Comparison of ENCODE assay signal across 2 cellular contexts in genomic region chr3:4826237-4827100, GRCh38.
TF ChIP-seq lines count a peak whose summit lies in the region.

No MANE protein-coding gene starts in this region.

TF ChIP-seq in liver, 16 proteins besides CTCF, POLR2A, EP300 and RAD21 (continued from another document):
- peak; percentile 48 to 51 for TF ChIP-seq RXRA (IDR thresholded peaks at IDR 0.05)
- TF ChIP-seq REST (IDR thresholded peaks at IDR 0.05), result no peak
- TF ChIP-seq MAX (IDR thresholded peaks at IDR 0.05), result no peak
- TF ChIP-seq TAF1 (conservative IDR thresholded peaks at IDR 0.05), result no peak
- no peak for TF ChIP-seq FOXA1 (IDR thresholded peaks at IDR 0.05)
- TF ChIP-seq EGR1 (IDR thresholded peaks at IDR 0.05; ENCODE audit: low read depth in 2 of 2), result no peak
- TF ChIP-seq ATF3 (IDR thresholded peaks at IDR 0.05), result no peak
- peak in 1 of 2 donors; percentile 15 for TF ChIP-seq HNF4A (conservative IDR thresholded peaks at IDR 0.05)
- TF ChIP-seq FOXA2 (IDR thresholded peaks at IDR 0.05), result no peak
- TF ChIP-seq GABPA (IDR thresholded peaks at IDR 0.05 in 1 of 2, conservative IDR thresholded peaks at IDR 0.05 in 1 of 2), result no peak
- TF ChIP-seq YY1 (IDR thresholded peaks at IDR 0.05), result no peak
- TF ChIP-seq HNF4G (IDR thresholded peaks at IDR 0.05), result no peak
- peak; percentile 58 for TF ChIP-seq SP1 (IDR thresholded peaks at IDR 0.05)
- TF ChIP-seq NR2F2 (IDR thresholded peaks at IDR 0.05), result peak; percentile 4
- peak in 1 of 2 donors; percentile 74 for TF ChIP-seq JUND (IDR thresholded peaks at IDR 0.05)

TF ChIP-seq in HepG2, 621 proteins besides CTCF, POLR2A, EP300 and RAD21 (continued from another document):
- TF ChIP-seq ZNF281 (CRISPR knock-in tag; IDR thresholded peaks at IDR 0.05; ENCODE audit: borderline replicate concordance) (no peak), CHCHD3 (CRISPR knock-in tag; IDR thresholded peaks at IDR 0.05) (no peak), PHF5A (CRISPR knock-in tag; IDR thresholded peaks at IDR 0.05; ENCODE audit: low read depth, unreplicated experiment) (no peak), ZBTB14 (CRISPR knock-in tag; IDR thresholded peaks at IDR 0.05) (no peak), E2F2 (CRISPR knock-in tag; IDR thresholded peaks at IDR 0.05; ENCODE audit: borderline replicate concordance) (no peak), NFKBIZ (CRISPR knock-in tag; IDR thresholded peaks at IDR 0.05) (no peak), GLI4 (CRISPR knock-in tag; IDR thresholded peaks at IDR 0.05; ENCODE audit: borderline replicate concordance) (no peak), ERF (CRISPR knock-in tag; IDR thresholded peaks at IDR 0.05) (no peak), PRDM4 (CRISPR knock-in tag; IDR thresholded peaks at IDR 0.05; ENCODE audit: borderline replicate concordance) (no peak), ZNF296 (CRISPR knock-in tag; conservative IDR thresholded peaks at IDR 0.05) (no peak), YY1 (IDR thresholded peaks at IDR 0.05; ENCODE audit: insufficient read depth, insufficient replicate concordance, low read depth, low read length) (no peak), MXD3 (CRISPR knock-in tag; IDR thresholded peaks at IDR 0.05) (no peak), SP140L (CRISPR knock-in tag; IDR thresholded peaks at IDR 0.05; ENCODE audit: borderline replicate concordance) (no peak)
